23 cellular contexts compared by ENCODE assay signal in genomic region chr11:133164986-133165385, GRCh38.
DNase-seq lines count a peak whose midpoint lies in the region; ATAC-seq lines count a peak whose summit lies in the region.
"Had no signal": no experiment of that assay in that cellular context is flagged by ENCODE, and none has a peak within 500 bp of the region (broad histone marks: within the 10 kb centered on the region; RNA-seq: fewer than 3 reads in every experiment).

No MANE protein-coding gene starts in this region.

- DNase-seq in left ventricle myocardium superior (no peak), Right ventricle myocardium inferior (ENCODE audit: missing footprints) (no peak), NCI-H524 treated with DMSO at 0.1 percent for 48 hours (lab: John Stamatoyannopoulos, UW) (peak; percentile 32), neuronal stem cell (ENCODE audit: low spot score) (no peak), OCI-M2 (lab: John Stamatoyannopoulos, UW; ENCODE audit: unreplicated experiment) (no peak), NCI-H1436 treated with DMSO at 0.1 percent for 48 hours (lab: John Stamatoyannopoulos, UW) (no peak)
- no peak for DNase-seq in stimulated activated CD4-positive, alpha-beta T cell treated with anti-CD3 and anti-CD28 coated beads, Interleukin-4, amount 100 ng/mL, for 24 hours
- DNase-seq: CD4-positive, CD25-positive, alpha-beta regulatory T cell; DMS79; HFFc6; IMR-90; KG1; MG63; NCI-H1105 treated with DMSO at 0.1 percent for 48 hours; NCI-H2029 treated with DMSO at 0.1 percent for 48 hours; NCI-H446 treated with DMSO at 0.1 percent for 48 hours; NCI-H69; SHP77 treated with DMSO at 0.1 percent for 48 hours had no signal

- H3K27ac ChIP-seq in ectodermal cell (ENCODE audit: insufficient read depth, low read depth, low read length, poor library complexity, severe bottlenecking) (peak overlapping the region; percentile 20), neuronal stem cell (replicated peaks; ENCODE audit: low read length) (no peak overlapping the region)
- H3K27ac ChIP-seq: BLaER1, RWPE1 had no signal

- no peak overlapping the region for H2BK12ac ChIP-seq in neuronal stem cell (ENCODE audit: low read length)

- H2AFZ ChIP-seq in neuronal stem cell (ENCODE audit: low read length): no peak overlapping the region

- H3K4me1 ChIP-seq in ectodermal cell (ENCODE audit: control insufficient read depth, insufficient read depth, low read length) (peaks cover 4% of the 10 kb centered on the region), neuronal stem cell (ENCODE audit: control insufficient read depth in 2 of 2, insufficient read depth in 1 of 2, low read depth in 1 of 2, low read length in 2 of 2) (peaks cover 0 to 5% of the 10 kb centered on the region in 2 donors)
- H3K4me1 ChIP-seq: BLaER1, HAP-1 had no signal

- H3K9ac ChIP-seq in neuronal stem cell (ENCODE audit: low read depth, low read length, poor library complexity): no peak overlapping the region
- H3K9ac ChIP-seq: BLaER1 had no signal

- ATAC-seq in left ventricle myocardium superior: peak; percentile 28
- no peak for ATAC-seq in Right ventricle myocardium inferior
- ATAC-seq: Panc1 had no signal

- H3K9me3 ChIP-seq in ectodermal cell (ENCODE audit: control insufficient read depth, low read length) (no peaks in the 10 kb centered on the region), neuronal stem cell (replicated peaks in 1 of 2; ENCODE audit: control insufficient read depth in 2 of 2, insufficient read depth in 1 of 2, low read depth in 1 of 2, low read length in 2 of 2) (no peaks in the 10 kb centered on the region)
- H3K9me3 ChIP-seq: BLaER1, HAP-1, MG63 had no signal

- no peaks in the 10 kb centered on the region for H3K79me1 ChIP-seq in neuronal stem cell (ENCODE audit: low read depth, low read length)

- no peak overlapping the region for H2BK5ac ChIP-seq in neuronal stem cell (ENCODE audit: low read length)

- no peak overlapping the region for H4K91ac ChIP-seq in neuronal stem cell (ENCODE audit: low read depth, low read length, poor library complexity)

- H3K14ac ChIP-seq in neuronal stem cell (ENCODE audit: low read length): no peak overlapping the region

- intact Hi-C loops in left ventricle myocardium superior (cut with micrococcal nuclease): no loop called here
- intact Hi-C loops in Right ventricle myocardium inferior (cut with DNase I): loop anchor here (10.0 kb wide), 1 partner anchor 660 kb away; no protein-coding TSS in a partner anchor

- H3K27me3 ChIP-seq in ectodermal cell (ENCODE audit: control insufficient read depth, insufficient read depth, low read length, poor library complexity, severe bottlenecking) (no peaks in the 10 kb centered on the region), neuronal stem cell (ENCODE audit: control insufficient read depth in 3 of 3, insufficient read depth in 3 of 3, low read depth in 1 of 3, low read length in 3 of 3) (no peaks in the 10 kb centered on the region)
- H3K27me3 ChIP-seq: BLaER1, MG63 had no signal

- no peak overlapping the region for H3K4me2 ChIP-seq in neuronal stem cell (ENCODE audit: insufficient read depth, low read length, poor library complexity, severe bottlenecking)
- H3K4me2 ChIP-seq: BLaER1 had no signal

- no peak overlapping the region for H4K8ac ChIP-seq in neuronal stem cell (ENCODE audit: low read depth, low read length)

- H2BK15ac ChIP-seq in neuronal stem cell (ENCODE audit: low read length): no peak overlapping the region

- 85 to 86% methylated on average over 7 of the region's 7 CpGs for WGBS in ectodermal cell, 2 experiments
- no CpG with 5 or more reads among the region's 7 CpGs for WGBS in neuronal stem cell (ENCODE audit: extremely low coverage in 2 of 2, insufficient read length in 2 of 2, insufficient replicate concordance in 1 of 2), 2 donors

- no peak overlapping the region for H3K4ac ChIP-seq in neuronal stem cell (ENCODE audit: low read length)

- H3K4me3 ChIP-seq in ectodermal cell (ENCODE audit: insufficient read depth, low read depth, low read length) (no peak overlapping the region), neuronal stem cell (ENCODE audit: low read length in 2 of 2) (no peak overlapping the region)
- H3K4me3 ChIP-seq: BLaER1, HAP-1, MG63 had no signal

- H2AK5ac ChIP-seq in neuronal stem cell (ENCODE audit: low read depth, low read length): no peak overlapping the region

- no peaks in the 10 kb centered on the region for H3K36me3 ChIP-seq in ectodermal cell (ENCODE audit: control insufficient read depth, insufficient read depth, low read length)
- no peaks in the 10 kb centered on the region for H3K36me3 ChIP-seq in neuronal stem cell (replicated peaks in 1 of 2; ENCODE audit: control insufficient read depth in 2 of 2, insufficient read depth in 2 of 2, low read length in 2 of 2)
- H3K36me3 ChIP-seq: BLaER1, HAP-1, MG63 had no signal

- H2BK120ac ChIP-seq in neuronal stem cell (ENCODE audit: low read depth, low read length): no peak overlapping the region

- peak overlapping the region; percentile 24 for H3K18ac ChIP-seq in neuronal stem cell (ENCODE audit: low read length)

- no peak overlapping the region for H3K23ac ChIP-seq in neuronal stem cell (ENCODE audit: low read depth, low read length, poor library complexity)
